In the genomic region with DNA sequence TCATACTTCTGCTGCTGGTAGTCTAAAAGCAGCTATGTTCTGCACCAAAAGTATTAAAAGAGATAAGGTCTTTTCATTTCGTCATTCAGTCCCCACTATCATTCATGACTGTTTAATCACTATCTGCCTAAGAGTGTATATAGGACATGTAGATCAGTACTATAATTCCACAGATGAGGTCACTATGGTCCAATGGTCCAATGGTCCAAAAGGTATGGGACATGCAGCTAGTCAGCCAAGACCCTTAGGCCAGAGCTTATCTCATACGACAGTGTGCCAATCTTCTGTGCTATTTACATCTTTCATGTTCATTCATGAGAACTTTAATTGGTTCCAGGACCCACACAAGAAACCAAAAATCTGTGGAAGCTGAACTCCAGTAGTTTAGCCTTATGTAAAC, we compare ENCODE assay signal across 19 cellular contexts. TPM values are rescaled to one million over a fixed set of nuclear protein-coding genes. Genes with fewer than 3 reads are reported as not detected.
"Had no signal": no experiment of that assay in that cellular context is flagged by ENCODE, and none has a peak within 500 bp of the region (broad histone marks: within the 10 kb centered on the region; RNA-seq: fewer than 3 reads in every experiment).

No MANE protein-coding gene starts in this region.

- H3K36me3 ChIP-seq: thoracic aorta had no signal

- H3K9me3 Mint-ChIP-seq: activated B cell treated with CpG ODN at 0.5 μM for 24 hours; activated CD4-positive, alpha-beta T cell treated with anti-CD3 and anti-CD28 coated beads, Interleukin-2, amount 10 ng/mL, durations not matched to agents 7 days and 5 days; memory B cell; naive B cell; stimulated activated naive B cell treated with anti-CD40 and anti-IgM and Interleukin-4, amounts not matched to agents 10 μg/mL and 1 μg/mL and 100 μg/mL, for 72 hours; T-cell had no signal

- H3K27ac Mint-ChIP-seq: activated B cell treated with CpG ODN at 0.5 μM for 24 hours; activated CD4-positive, alpha-beta T cell treated with anti-CD3 and anti-CD28 coated beads, Interleukin-2, amount 10 ng/mL, durations not matched to agents 7 days and 5 days; memory B cell had no signal

- H3K9me3 ChIP-seq: sigmoid colon, spleen, thoracic aorta, upper lobe of left lung had no signal

- H3K4me1 Mint-ChIP-seq: memory B cell; stimulated activated naive B cell treated with anti-CD40 and anti-IgM and Interleukin-4, amounts not matched to agents 10 μg/mL and 1 μg/mL and 100 μg/mL, for 72 hours had no signal

- H3K27ac ChIP-seq: sigmoid colon, spleen, thoracic aorta, upper lobe of left lung had no signal

- H3K4me3 ChIP-seq: sigmoid colon, spleen, thoracic aorta, upper lobe of left lung had no signal

- DNase-seq: activated B cell treated with CpG ODN at 0.5 μM for 24 hours; activated CD4-positive, alpha-beta T cell treated with anti-CD3 and anti-CD28 coated beads, Interleukin-2, amount 10 ng/mL, durations not matched to agents 7 days and 5 days; activated effector memory CD4-positive, alpha-beta T cell treated with anti-CD3 and anti-CD28 coated beads, Interleukin-2, amount 50 U/mL, for 16 hours; activated naive CD4-positive, alpha-beta T cell treated with anti-CD3 and anti-CD28 coated beads, Interleukin-2, amount 50 U/mL, for 16 hours; cerebellar nuclear complex; cortex of kidney; naive B cell; sigmoid colon; spleen; stimulated activated CD4-positive, alpha-beta T cell treated with anti-CD3 and anti-CD28 coated beads, Interleukin-4, amount 100 ng/mL, for 4 hours; stimulated activated naive B cell treated with anti-CD40 and anti-IgM and Interleukin-4, amounts not matched to agents 10 μg/mL and 1 μg/mL and 100 μg/mL, for 72 hours; T-cell; T-helper 9 cell; upper lobe of left lung had no signal

- ATAC-seq: stimulated activated naive B cell treated with anti-CD40 and anti-IgM and Interleukin-4, amounts not matched to agents 10 μg/mL and 1 μg/mL and 100 μg/mL, for 72 hours; T-cell had no signal

- H3K27me3 ChIP-seq: sigmoid colon, spleen, upper lobe of left lung had no signal

- H3K4me3 Mint-ChIP-seq: activated B cell treated with CpG ODN at 0.5 μM for 24 hours; activated CD4-positive, alpha-beta T cell treated with anti-CD3 and anti-CD28 coated beads, Interleukin-2, amount 10 ng/mL, durations not matched to agents 7 days and 5 days; memory B cell; naive B cell; stimulated activated naive B cell treated with anti-CD40 and anti-IgM and Interleukin-4, amounts not matched to agents 10 μg/mL and 1 μg/mL and 100 μg/mL, for 72 hours; T-cell had no signal

- H3K4me1 ChIP-seq: sigmoid colon, upper lobe of left lung had no signal

- FAIRE-seq: bronchial epithelial cell, frontal cortex had no signal

RNA-seq across cellular contexts. Expression of a gene that starts 42.6 kb away (rescaled TPM):
- total RNA-seq: activated B cell treated with CpG ODN at 0.5 μM for 24 hours, mononuclear cell had no signal
